25 cellular contexts compared by ENCODE assay signal in genomic region chr5:109971968-109972367, GRCh38.
"Had no signal": no experiment of that assay in that cellular context is flagged by ENCODE, and none has a peak within 500 bp of the region (broad histone marks: within the 10 kb centered on the region; RNA-seq: fewer than 3 reads in every experiment).

No MANE protein-coding gene starts in this region.

- DNase-seq: hypothalamus; immature natural killer cell; kidney; left colon; left lung; lower lobe of right lung; mammary epithelial cell; mesenchymal stem cell; naive thymus-derived CD8-positive, alpha-beta T cell; nucleus accumbens; pancreas; posterior cingulate gyrus; retina; right cardiac atrium; stimulated activated CD4-positive, alpha-beta T cell treated with anti-CD3 and anti-CD28 coated beads, Interleukin-12 subunit alpha, Interleukin-12 subunit beta, amount 100 ng/mL, for 4 hours; stimulated activated CD4-positive, alpha-beta T cell treated with anti-CD3 and anti-CD28 coated beads, Interleukin-15, amount 100 ng/mL, for 24 hours; stimulated activated CD4-positive, alpha-beta T cell treated with anti-CD3 and anti-CD28 coated beads, Interleukin-4, amount 100 ng/mL, for 24 hours; stimulated activated naive CD4-positive, alpha-beta T cell treated with Interleukin-2 at 50 U/mL for 16 hours; tibial artery; trophoblast cell; upper lobe of right lung had no signal

- H3K27me3 Mint-ChIP-seq: naive thymus-derived CD8-positive, alpha-beta T cell had no signal

- H3K4me3 Mint-ChIP-seq: immature natural killer cell; naive thymus-derived CD8-positive, alpha-beta T cell; nephron; neural crest cell; stimulated activated memory B cell treated with anti-CD40 and anti-IgM and Interleukin-4, amounts not matched to agents 10 μg/mL and 1 μg/mL and 100 μg/mL, for 72 hours had no signal

- H3K4me1 Mint-ChIP-seq: immature natural killer cell; nephron; neural crest cell; stimulated activated memory B cell treated with anti-CD40 and anti-IgM and Interleukin-4, amounts not matched to agents 10 μg/mL and 1 μg/mL and 100 μg/mL, for 72 hours had no signal

- ATAC-seq: left colon; left lung; lower lobe of right lung; naive thymus-derived CD8-positive, alpha-beta T cell; pancreas; right cardiac atrium; sciatic nerve; stimulated activated memory B cell treated with anti-CD40 and anti-IgM and Interleukin-4, amounts not matched to agents 10 μg/mL and 1 μg/mL and 100 μg/mL, for 72 hours; upper lobe of right lung had no signal

- H3K9me3 Mint-ChIP-seq: naive thymus-derived CD8-positive, alpha-beta T cell; nephron; neural crest cell; stimulated activated memory B cell treated with anti-CD40 and anti-IgM and Interleukin-4, amounts not matched to agents 10 μg/mL and 1 μg/mL and 100 μg/mL, for 72 hours had no signal

- H3K36me3 Mint-ChIP-seq: immature natural killer cell; stimulated activated memory B cell treated with anti-CD40 and anti-IgM and Interleukin-4, amounts not matched to agents 10 μg/mL and 1 μg/mL and 100 μg/mL, for 72 hours had no signal

- H3K27ac Mint-ChIP-seq: immature natural killer cell; naive thymus-derived CD8-positive, alpha-beta T cell; nephron; stimulated activated memory B cell treated with anti-CD40 and anti-IgM and Interleukin-4, amounts not matched to agents 10 μg/mL and 1 μg/mL and 100 μg/mL, for 72 hours had no signal
